ENCODE assay signal across 16 cellular contexts in the genomic region with DNA sequence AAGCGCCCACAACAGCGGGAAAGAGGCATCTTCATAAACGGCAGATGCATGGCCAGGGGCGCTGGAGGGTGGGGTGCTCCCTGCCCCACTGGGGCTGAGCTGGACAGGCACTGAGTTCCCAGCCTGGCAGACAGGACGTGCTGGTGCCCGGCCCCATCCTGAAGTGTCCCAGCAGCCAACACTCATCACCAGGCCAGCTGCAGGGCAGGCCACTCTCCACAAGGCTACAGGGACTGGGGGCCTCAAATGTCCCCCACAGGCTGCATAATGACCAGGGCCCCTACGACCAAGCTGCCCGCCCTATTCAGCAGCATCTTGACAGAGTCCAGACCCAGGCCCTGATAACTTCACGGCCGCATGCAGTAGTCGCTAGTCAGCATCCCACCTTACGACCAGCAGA.
DNase-seq lines count a peak whose midpoint lies in the region; ATAC-seq and TF ChIP-seq lines count a peak whose summit lies in the region.
"Had no signal": no experiment of that assay in that cellular context is flagged by ENCODE, and none has a peak within 500 bp of the region (broad histone marks: within the 10 kb centered on the region; RNA-seq: fewer than 3 reads in every experiment).

No MANE protein-coding gene starts in this region.

- intact Hi-C loops in lower lobe of right lung (cut with DNase I) = no loop called here
- intact Hi-C loops in sigmoid colon (cut with DNase I) = no loop called here

- no peaks in the 10 kb centered on the region for H3K36me3 ChIP-seq in lower lobe of right lung
- H3K36me3 ChIP-seq in sigmoid colon = no peaks in the 10 kb centered on the region

- H3K27me3 ChIP-seq in lower lobe of right lung (ENCODE audit: low read depth) (peaks cover 15% of the 10 kb centered on the region), sigmoid colon (peaks cover 0 to 48% (median 0%) of the 10 kb centered on the region in 3 donors)

- H3K4me3 ChIP-seq in lower lobe of right lung (no peak overlapping the region), sigmoid colon (no peak overlapping the region)
- H3K4me3 ChIP-seq: GM12878 had no signal

- H3K27ac Mint-ChIP-seq in activated T-cell treated with anti-CD3 and anti-CD28 coated beads, Interleukin-2, amount 50 U/mL, for 24 hours = no peak overlapping the region
- H3K27ac Mint-ChIP-seq: CD4-positive, alpha-beta T cell; H9 had no signal

- DNase-seq in activated T-cell treated with anti-CD3 and anti-CD28 coated beads, Interleukin-2, amount 50 U/mL, for 1 hour = peak; percentile 11
- no peak for DNase-seq in activated T-cell treated with anti-CD3 and anti-CD28 coated beads, Interleukin-2, amount 50 U/mL, for 24 hours
- DNase-seq in lower lobe of right lung (peak; percentile 21), sigmoid colon (peak; percentile 60), DMS79 treated with DMSO at 0.1 percent for 48 hours (lab: John Stamatoyannopoulos, UW) (no peak)
- DNase-seq: C1 segment of cervical spinal cord; Calu3; CD4-positive, alpha-beta T cell; DMS 273 treated with DMSO at 0.1 percent for 48 hours; GOT3; H9; IMR-90 had no signal

- no peak for ATAC-seq in lower lobe of right lung
- no peak for ATAC-seq in GM18907 (IDR thresholded peaks at IDR 0.05; ENCODE audit: unreplicated experiment)
- ATAC-seq in HG02763 (IDR thresholded peaks at IDR 0.05; ENCODE audit: unreplicated experiment) = no peak
- ATAC-seq: GM12878 had no signal

- TF ChIP-seq EP300 in sigmoid colon (IDR thresholded peaks at IDR 0.05) = no peak

- no peak overlapping the region for H3K27ac ChIP-seq in lower lobe of right lung
- no peak overlapping the region for H3K27ac ChIP-seq in sigmoid colon
- H3K27ac ChIP-seq: 22Rv1 had no signal

- H3K9me3 Mint-ChIP-seq in activated T-cell treated with anti-CD3 and anti-CD28 coated beads, Interleukin-2, amount 50 U/mL, for 24 hours = no peaks in the 10 kb centered on the region
- H3K9me3 Mint-ChIP-seq: CD4-positive, alpha-beta T cell; H9 had no signal

- H3K4me1 ChIP-seq in lower lobe of right lung (no peaks in the 10 kb centered on the region), sigmoid colon (no peaks in the 10 kb centered on the region)

- no peaks in the 10 kb centered on the region for H3K36me3 Mint-ChIP-seq in activated T-cell treated with anti-CD3 and anti-CD28 coated beads, Interleukin-2, amount 50 U/mL, for 24 hours (ENCODE audit: low read depth)

- peaks cover 24% of the 10 kb centered on the region for H3K27me3 Mint-ChIP-seq in activated T-cell treated with anti-CD3 and anti-CD28 coated beads, Interleukin-2, amount 50 U/mL, for 24 hours

- 83 to 88% methylated on average over 12 of the region's 12 CpGs for WGBS in sigmoid colon, 2 donors

- no peak overlapping the region for H3K4me3 Mint-ChIP-seq in activated T-cell treated with anti-CD3 and anti-CD28 coated beads, Interleukin-2, amount 50 U/mL, for 24 hours
- H3K4me3 Mint-ChIP-seq: CD4-positive, alpha-beta T cell; H9 had no signal

- H3K4me1 Mint-ChIP-seq in activated T-cell treated with anti-CD3 and anti-CD28 coated beads, Interleukin-2, amount 50 U/mL, for 24 hours (ENCODE audit: low read depth) = peaks cover 17% of the 10 kb centered on the region

- no peak for TF ChIP-seq CTCF in lower lobe of right lung (IDR thresholded peaks at IDR 0.05)
- TF ChIP-seq CTCF in sigmoid colon (IDR thresholded peaks at IDR 0.05) = no peak

- H3K9me3 ChIP-seq in lower lobe of right lung (no peaks in the 10 kb centered on the region), sigmoid colon (no peaks in the 10 kb centered on the region)

- no peak for TF ChIP-seq POLR2A in sigmoid colon (IDR thresholded peaks at IDR 0.05)

Comparison
In these comparisons a context has a peak if more than half of its experiments do, and no peak if none do; other contexts are left out.
1. DNase-seq: peak in activated T-cell treated with anti-CD3 and anti-CD28 coated beads, Interleukin-2, amount 50 U/mL, for 1 hour (single experiment), lower lobe of right lung (single experiment) and sigmoid colon (single experiment); none in activated T-cell treated with anti-CD3 and anti-CD28 coated beads, Interleukin-2, amount 50 U/mL, for 24 hours (single experiment) and DMS79 treated with DMSO at 0.1 percent for 48 hours (single experiment).